ENCODE assay signal across 20 cellular contexts in genomic region chr3:61915296-61915695, GRCh38.
"Had no signal": no experiment of that assay in that cellular context is flagged by ENCODE, and none has a peak within 500 bp of the region (broad histone marks: within the 10 kb centered on the region; RNA-seq: fewer than 3 reads in every experiment).

No MANE protein-coding gene starts in this region.

- H3K4me3 ChIP-seq: MG63, SJSA1 had no signal

- H3K27me3 ChIP-seq: MG63, SJSA1 had no signal

- H3K27ac ChIP-seq: SJSA1 had no signal

- H3K4me1 ChIP-seq: SJSA1 had no signal

- H3K9me3 ChIP-seq: MG63, SJSA1 had no signal

- H3K36me3 ChIP-seq: MG63, SJSA1 had no signal

- DNase-seq: IMR-90, Karpas-422, KG1, MG63, NCI-H1092, NCI-H1105 treated with DMSO at 0.1 percent for 48 hours, NCI-H1417 treated with DMSO at 0.1 percent for 48 hours, NCI-H146, NCI-H1694 treated with DMSO at 0.1 percent for 48 hours, NCI-H1930, NCI-H2081 treated with DMSO at 0.1 percent for 48 hours, NCI-H2171, NCI-H226, NCI-H446 treated with DMSO at 0.1 percent for 48 hours, NCI-H510A treated with DMSO at 0.1 percent for 48 hours, NCI-H526, Right ventricle myocardium superior, RPMI8226, SIG-M5 had no signal
